30 cellular contexts compared by ENCODE assay signal in genomic region chr7:53113424-53113823, GRCh38.
"Had no signal": no experiment of that assay in that cellular context is flagged by ENCODE, and none has a peak within 500 bp of the region (broad histone marks: within the 10 kb centered on the region; RNA-seq: fewer than 3 reads in every experiment).

No MANE protein-coding gene starts in this region.

- DNase-seq: naive thymus-derived CD8-positive, alpha-beta T cell; nephron progenitor cell; occipital lobe; ovary; posterior cingulate gyrus; psoas muscle; right cardiac atrium; right lobe of liver; sigmoid colon; small intestine; spleen; stimulated activated CD4-positive, alpha-beta T cell treated with anti-CD3 and anti-CD28 coated beads, Interleukin-12 subunit alpha, Interleukin-12 subunit beta, amount 100 ng/mL, for 4 hours; stimulated activated CD4-positive, alpha-beta T cell treated with anti-CD3 and anti-CD28 coated beads, Interleukin-1b, Interleukin-23, amount 100 ng/mL, for 48 hours; stimulated activated CD4-positive, alpha-beta T cell treated with anti-CD3 and anti-CD28 coated beads, Interleukin-4, amount 100 ng/mL, for 1 hour; stimulated activated CD4-positive, alpha-beta T cell treated with anti-CD3 and anti-CD28 coated beads, Interleukin-4, amount 100 ng/mL, for 4 hours; stimulated activated CD8-positive, alpha-beta memory T cell treated with anti-CD3 and anti-CD28 coated beads, Interleukin-4, amount 100 ng/mL, for 48 hours; stimulated activated naive CD4-positive, alpha-beta T cell; stimulated activated naive CD8-positive, alpha-beta T cell treated with anti-CD3 and anti-CD28 coated beads, Interleukin-15, amount 100 ng/mL, for 72 hours; stimulated activated naive CD8-positive, alpha-beta T cell treated with anti-CD3 and anti-CD28 coated beads, Interleukin-15, Interleukin-2, amounts not matched to agents 100 U/mL and 50 U/mL, for 24 hours; substantia nigra; testis; tibial artery; transverse colon; upper lobe of left lung had no signal

- H3K27ac ChIP-seq: neural progenitor cell, ovary, parathyroid adenoma, psoas muscle, right lobe of liver, sigmoid colon, spleen, suprapubic skin, testis, tibial artery, transverse colon, upper lobe of left lung, vagina had no signal

- ATAC-seq: naive thymus-derived CD8-positive, alpha-beta T cell; natural killer cell treated with Interleukin-12 subunit alpha and Interleukin-12 subunit beta and Interleukin-15 and Interleukin-18, amount 100 ng/mL, for 72 hours; psoas muscle; right cardiac atrium; right lobe of liver; stimulated activated memory B cell treated with anti-CD40 and anti-IgM and Interleukin-4, amounts not matched to agents 10 μg/mL and 1 μg/mL and 100 μg/mL, for 72 hours; stimulated activated naive CD8-positive, alpha-beta T cell treated with anti-CD3 and anti-CD28 coated beads, Interleukin-15, amount 100 ng/mL, for 72 hours; stimulated activated naive CD8-positive, alpha-beta T cell treated with anti-CD3 and anti-CD28 coated beads, Interleukin-15, Interleukin-2, amounts not matched to agents 100 U/mL and 50 U/mL, for 24 hours had no signal

- H3K27me3 ChIP-seq: neural progenitor cell, ovary, right lobe of liver, sigmoid colon, spleen, suprapubic skin, testis, tibial artery, transverse colon, upper lobe of left lung, vagina had no signal

- H3K79me2 ChIP-seq: parathyroid adenoma had no signal

- H3K4me3 ChIP-seq: neural progenitor cell, ovary, psoas muscle, right lobe of liver, sigmoid colon, spleen, suprapubic skin, testis, tibial artery, transverse colon, upper lobe of left lung, vagina had no signal

- H3K9ac ChIP-seq: neural progenitor cell, parathyroid adenoma had no signal

- H3K36me3 ChIP-seq: neural progenitor cell, ovary, right lobe of liver, sigmoid colon, spleen, suprapubic skin, tibial artery, transverse colon, upper lobe of left lung, vagina had no signal

- H2AFZ ChIP-seq: neural progenitor cell, parathyroid adenoma had no signal

- H3K4me2 ChIP-seq: neural progenitor cell had no signal

- H3K4me1 ChIP-seq: neural progenitor cell, parathyroid adenoma, psoas muscle, right lobe of liver, spleen, suprapubic skin, testis, tibial artery, transverse colon, upper lobe of left lung, vagina had no signal

- H3K9me3 ChIP-seq: ovary, psoas muscle, right lobe of liver, sigmoid colon, suprapubic skin, testis, tibial artery, transverse colon, upper lobe of left lung, vagina had no signal
